8 cellular contexts compared by ENCODE assay signal in the genomic region with DNA sequence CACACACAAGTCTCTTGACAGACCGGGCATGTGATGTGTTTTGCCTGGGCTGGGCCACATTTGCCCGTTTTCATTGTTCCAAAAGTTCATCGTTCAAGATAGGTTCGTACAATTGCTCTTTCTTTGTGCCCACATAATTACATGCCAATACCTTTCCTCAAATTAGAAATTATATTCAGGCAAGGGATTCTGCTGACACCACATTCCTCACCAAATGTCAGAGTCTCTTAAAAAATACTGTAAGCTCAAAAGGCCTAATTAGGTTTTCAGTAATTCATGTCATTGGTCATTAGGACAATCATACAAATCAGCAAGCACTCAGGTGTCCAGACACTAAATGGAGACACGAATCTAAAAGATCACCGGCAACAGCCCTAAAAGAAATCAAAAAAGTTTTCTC.
"Had no signal": no experiment of that assay in that cellular context is flagged by ENCODE, and none has a peak within 500 bp of the region (broad histone marks: within the 10 kb centered on the region; RNA-seq: fewer than 3 reads in every experiment).

No MANE protein-coding gene starts in this region.

- H3K4me3 ChIP-seq: GM23248, K562 had no signal

- H3K9ac ChIP-seq: GM23248 had no signal

- H2AFZ ChIP-seq: GM23248 had no signal

- H3K27ac Mint-ChIP-seq: H9 had no signal

- H3K4me1 Mint-ChIP-seq: H9 had no signal

- H3K4me3 Mint-ChIP-seq: H9 had no signal

- H3K27ac ChIP-seq: GM23248 had no signal

- DNase-seq: GM23248, H9, HCEC 1CT, KG1 had no signal

- FAIRE-seq: H1, H54, HTR-8/SVneo, K562 had no signal

- ATAC-seq: K562 had no signal
